8 cellular contexts compared by ENCODE assay signal in genomic region chr19:45424191-45425058, GRCh38. TPM values are rescaled to one million over a fixed set of nuclear protein-coding genes. Genes with fewer than 3 reads are reported as not detected.
A peak's percentile ranks its signal among the peaks of the same experiment; 100 is the strongest.
DNase-seq lines count a peak whose midpoint lies in the region; ATAC-seq, FAIRE-seq and TF ChIP-seq lines count a peak whose summit lies in the region.

No MANE protein-coding gene starts in this region.

- H3K27me3 ChIP-seq in SJCRH30: peaks cover 11% of the 10 kb centered on the region

- H3K9ac ChIP-seq in kidney (ENCODE audit: low read length in 2 of 2): peak overlapping the region; percentile 85 to 92

- H3K4me1 ChIP-seq in SJCRH30 (peaks cover 5% of the 10 kb centered on the region), kidney (ENCODE audit: control insufficient read depth in 1 of 2, insufficient read depth in 1 of 2, low read depth in 1 of 2, low read length in 2 of 2) (peaks cover 0 to 18% of the 10 kb centered on the region in 2 donors)

- H3K9me3 ChIP-seq in SJCRH30 (replicated peaks) (no peaks in the 10 kb centered on the region), kidney (ENCODE audit: control insufficient read depth in 1 of 2, low read length in 2 of 2) (no peaks in the 10 kb centered on the region)

- H3K4me3 ChIP-seq in SJCRH30: peak overlapping the region; percentile 53
- peak overlapping the region; percentile 65 to 77 for H3K4me3 ChIP-seq in cardiac fibroblast (replicated peaks in 1 of 2; ENCODE audit: low read depth in 2 of 2, low read length in 2 of 2)
- peak overlapping the region; percentile 73 to 83 for H3K4me3 ChIP-seq in kidney (ENCODE audit: low read length in 2 of 2)

- ATAC-seq in HG03439 (IDR thresholded peaks at IDR 0.05; ENCODE audit: unreplicated experiment) (peak; percentile 25), HG02981 (IDR thresholded peaks at IDR 0.05; ENCODE audit: unreplicated experiment) (no peak)

- TF ChIP-seq CTCF in cardiac fibroblast (IDR thresholded peaks at IDR 0.05; ENCODE audit: low read depth, low read length): no peak
- no peak for TF ChIP-seq CTCF in kidney (IDR thresholded peaks at IDR 0.05; ENCODE audit: borderline replicate concordance, extremely low read depth, insufficient read depth)

- no peaks in the 10 kb centered on the region for H3K36me3 ChIP-seq in SJCRH30
- peaks cover 0 to 6% of the 10 kb centered on the region in 2 donors for H3K36me3 ChIP-seq in kidney (ENCODE audit: control insufficient read depth in 1 of 2, insufficient read depth in 2 of 2, low read length in 2 of 2)

- intact Hi-C loops in kidney (cut with DNase I): no loop called here

- no peak for FAIRE-seq in kidney (lab: Jason Lieb, UNC)

- DNase-seq in EL (peak; percentile 98), SJCRH30 (peak; percentile 83), cardiac fibroblast (ENCODE audit: low read depth in 2 of 2) (peak; percentile 91 to 98), kidney (peak; percentile 93), NCI-H345 treated with DMSO at 0.1 percent for 48 hours (lab: John Stamatoyannopoulos, UW; ENCODE audit: unreplicated experiment) (no peak)
- peak; percentile 58 for DNase-seq in stimulated activated CD4-positive, alpha-beta T cell treated with anti-CD3 and anti-CD28 coated beads, Interleukin-1b, Interleukin-23, amount 100 ng/mL, for 48 hours

- peak overlapping the region; percentile 80 for H3K27ac ChIP-seq in SJCRH30
- peak overlapping the region; percentile 97 for H3K27ac ChIP-seq in kidney (ENCODE audit: low read depth in 2 of 2, low read length in 2 of 2)

RNA-seq across cellular contexts. Expression of gene ERCC1, which starts 0.7 kb away (rescaled TPM):
- 29.7 and 32.3 TPM in 2 replicates for total RNA-seq in SJCRH30 (2014; rRNA removed; shearing (Covaris generic))
- total RNA-seq in kidney: 60.8 TPM
- polyA plus RNA-seq in kidney (ENCODE audit: insufficient read depth, low read depth, low replicate concordance): 107 TPM

RNA-seq across cellular contexts. Expression of gene POLR1G, which starts 18.0 kb away (rescaled TPM):
- 20.9 and 21.8 TPM in 2 replicates for total RNA-seq in SJCRH30 (2014; rRNA removed; shearing (Covaris generic))
- total RNA-seq in kidney: 3.9 TPM
- 2.4 TPM for polyA plus RNA-seq in kidney (ENCODE audit: insufficient read depth, low read depth, low replicate concordance)

RNA-seq across cellular contexts. Expression of gene PPP1R13L, which starts 19.6 kb away (rescaled TPM):
- 2.4 and 3.2 TPM in 2 replicates for total RNA-seq in SJCRH30 (2014; rRNA removed; shearing (Covaris generic))
- 32.4 TPM for total RNA-seq in kidney
- polyA plus RNA-seq in kidney (ENCODE audit: insufficient read depth, low read depth, low replicate concordance): 21.4 TPM

RNA-seq across cellular contexts. Expression of gene FOSB, which starts 43.4 kb away (rescaled TPM):
- 0.35 and 0.40 TPM in 2 replicates for total RNA-seq in SJCRH30 (2014; rRNA removed; shearing (Covaris generic))
- total RNA-seq in kidney: 0.98 TPM
- polyA plus RNA-seq in kidney (ENCODE audit: insufficient read depth, low read depth, low replicate concordance): 0.73 TPM

RNA-seq across cellular contexts. Expression of gene ERCC2, which starts 54.1 kb away (rescaled TPM):
- 24.2 and 27.7 TPM in 2 replicates for total RNA-seq in SJCRH30 (2014; rRNA removed; shearing (Covaris generic))
- total RNA-seq in kidney: 19.0 TPM
- 16.7 TPM for polyA plus RNA-seq in kidney (ENCODE audit: insufficient read depth, low read depth, low replicate concordance)
